8 cellular contexts compared by ENCODE assay signal in the genomic region with DNA sequence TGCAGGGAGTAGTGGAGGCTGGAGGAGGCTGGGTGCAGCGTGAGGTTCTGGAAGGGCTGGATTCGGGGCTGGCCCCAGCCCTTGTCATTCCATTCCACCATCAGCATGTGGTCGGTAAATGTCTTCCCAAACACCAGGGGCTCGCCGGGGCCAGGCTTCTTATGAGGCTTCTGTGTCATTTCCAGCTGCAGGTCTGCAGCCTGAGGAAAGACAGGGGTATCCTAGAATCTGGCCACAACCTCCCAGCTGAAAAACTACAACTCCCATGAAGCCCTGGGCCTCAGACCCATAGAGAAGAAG. TPM values are rescaled to one million over a fixed set of nuclear protein-coding genes. Genes with fewer than 3 reads are reported as not detected.
A peak's percentile ranks its signal among the peaks of the same experiment; 100 is the strongest.
DNase-seq lines count a peak whose midpoint lies in the region; ATAC-seq, FAIRE-seq and TF ChIP-seq lines count a peak whose summit lies in the region.
"Had no signal": no experiment of that assay in that cellular context is flagged by ENCODE, and none has a peak within 500 bp of the region (broad histone marks: within the 10 kb centered on the region; RNA-seq: fewer than 3 reads in every experiment).

No MANE protein-coding gene starts in this region.

- H2BK120ac ChIP-seq in H1 (replicated peaks; ENCODE audit: low read depth, low read length), result no peak overlapping the region

- H3K14ac ChIP-seq in H1 (ENCODE audit: insufficient read length), result no peak overlapping the region

- peak overlapping the region; percentile 60; the same call in 1 of the 2 replicates for H2BK5ac ChIP-seq in H1 (ENCODE audit: low read depth, low read length)

- no peak overlapping the region for H3K4me3 ChIP-seq in MM.1S (ENCODE audit: low read length)
- no peak overlapping the region for H3K4me3 ChIP-seq in H1 (ENCODE audit: extremely low read depth in 1 of 4, insufficient read depth in 2 of 4, low read depth in 3 of 4, low read length in 4 of 4)
- no peak overlapping the region for H3K4me3 ChIP-seq in pancreas

- POLR2A ChIA-PET in H1 (lab: Charles Lee; ENCODE audit: partially characterized antibody), result interaction anchor here (0.8 to 3.0 kb wide), 11 partner anchors 8 to 157 kb away, joined by 3 to 13 read pairs (median 3); no protein-coding TSS in a partner anchor

- H3K56ac ChIP-seq in H1 (replicated peaks; ENCODE audit: insufficient read length, low read depth, low read length), result no peak overlapping the region

- FAIRE-seq in H1 (lab: Jason Lieb, UNC) (no peak), pancreas (lab: Jason Lieb, UNC) (no peak)

- CTCF ChIA-PET in H1 (lab: Charles Lee; ENCODE audit: partially characterized antibody), result interaction anchor here (0.6 to 13.8 kb wide), 12 partner anchors 9 to 175 kb away, joined by 3 to 285 read pairs (median 5); a partner anchor contains a TSS

- H3K9me2 ChIP-seq in MM.1S (replicated peaks; ENCODE audit: insufficient read depth, low read length), result no peaks in the 10 kb centered on the region

- TF ChIP-seq POLR2A in H1 (IDR thresholded peaks at IDR 0.05; ENCODE audit: control extremely low read depth in 1 of 2, low read depth in 2 of 2, low read length in 2 of 2), result no peak

- H2BK15ac ChIP-seq in H1 (ENCODE audit: low read length), result peak overlapping the region; percentile 88; the same call in 1 of the 2 replicates

- H2AK5ac ChIP-seq in H1 (ENCODE audit: low read depth, low read length), result no peak overlapping the region

- no peak overlapping the region; the same call in 1 of the 2 replicates for H4K8ac ChIP-seq in H1 (ENCODE audit: extremely low read depth, insufficient read depth, low read length)

- no peak overlapping the region for H4K91ac ChIP-seq in H1 (replicated peaks; ENCODE audit: insufficient read length, low read length)

- DNase-seq in AG20443 (ENCODE audit: low spot score), result peak; percentile 65
- DNase-seq in MM.1S, result peak; percentile 47
- peak in 1 of 2 experiments; percentile 73 for DNase-seq in H1 (ENCODE audit: low read depth in 1 of 2, low spot score in 2 of 2)
- no peak for DNase-seq in ureter (ENCODE audit: low spot score)
- DNase-seq in pancreas, result no peak

- no peak for TF ChIP-seq EP300 in H1 (IDR thresholded peaks at IDR 0.05; ENCODE audit: borderline replicate concordance in 1 of 2, low read depth in 2 of 2, low read length in 2 of 2)

- TF ChIP-seq CTCF in MM.1S (IDR thresholded peaks at IDR 0.05; ENCODE audit: low read length), result no peak
- no peak for TF ChIP-seq CTCF in H1 (IDR thresholded peaks at IDR 0.05; ENCODE audit: control extremely low read depth in 1 of 3, insufficient read depth in 1 of 3, low read depth in 1 of 3, low read length in 3 of 3)
- no peak for TF ChIP-seq CTCF in pancreas (IDR thresholded peaks at IDR 0.05)

- H3K23ac ChIP-seq in H1 (ENCODE audit: insufficient read length), result no peak overlapping the region

- H3K9ac ChIP-seq in MM.1S (ENCODE audit: low read length), result no peak overlapping the region
- no peak overlapping the region for H3K9ac ChIP-seq in H1 (replicated peaks in 1 of 4; ENCODE audit: extremely low read depth in 1 of 4, low read depth in 3 of 4, low read length in 3 of 4)

- no peak for TF ChIP-seq RAD21 in H1 (IDR thresholded peaks at IDR 0.05 in 1 of 2, conservative IDR thresholded peaks at IDR 0.05 in 1 of 2; ENCODE audit: low read depth in 2 of 2, low read length in 2 of 2)

- no peaks in the 10 kb centered on the region; the same call in 1 of the 2 replicates for H3K79me1 ChIP-seq in H1 (ENCODE audit: low read depth, low read length)

- H3K4ac ChIP-seq in H1 (replicated peaks; ENCODE audit: insufficient read length, low read depth, low read length), result no peak overlapping the region

- H2BK20ac ChIP-seq in H1 (ENCODE audit: low read length), result no peak overlapping the region

- H4K20me1 ChIP-seq in MM.1S (ENCODE audit: insufficient read depth, low read length) (no peaks in the 10 kb centered on the region), H1 (replicated peaks in 1 of 2; ENCODE audit: control insufficient read depth in 1 of 2, insufficient read depth in 2 of 2, low read length in 2 of 2) (peaks cover 0 to 1% of the 10 kb centered on the region in 2 experiments)

- intact Hi-C loops in pancreas (cut with DNase I), result no loop called here

- H3K18ac ChIP-seq in H1 (ENCODE audit: extremely low read depth, low read length), result no peak overlapping the region

- H3K27ac ChIP-seq in MM.1S (ENCODE audit: low read length) (no peak overlapping the region), H1 (ENCODE audit: low read depth, low read length) (no peak overlapping the region), pancreas (no peak overlapping the region)

- 72% methylated on average over 5 of the region's 5 CpGs; no CpG with 5 or more reads in 1 of the 2 experiments for WGBS in H1 (ENCODE audit: extremely low coverage in 1 of 2, insufficient coverage in 1 of 2, insufficient read length in 1 of 2, insufficient replicate concordance in 2 of 2, low coverage in 1 of 2, low lambda C conversion rate in 2 of 2, missing lambda C conversion rate in 1 of 2), 2 experiments
- WGBS in pancreas, 2 donors, result 80 to 82% methylated on average over 4 to 5 of the region's 5 CpGs

- H3K79me2 ChIP-seq in MM.1S (ENCODE audit: low read length) (peaks cover 32% of the 10 kb centered on the region), H1 (ENCODE audit: control insufficient read depth in 1 of 2, insufficient read depth in 2 of 2, low read length in 2 of 2) (0 out of 4 replicates have a peak, but pooled peaks cover 0 to 7% of the 10 kb centered on the region in 2 experiments)

- ATAC-seq in pancreas (no peak), GM19463 (IDR thresholded peaks at IDR 0.05; ENCODE audit: unreplicated experiment) (no peak)

- peaks cover 6% of the 10 kb centered on the region; the same call in 1 of the 2 replicates for H3K23me2 ChIP-seq in H1 (ENCODE audit: low read depth, low read length)

- peak overlapping the region; percentile 56; the same call in 1 of the 2 replicates for H2BK12ac ChIP-seq in H1 (ENCODE audit: low read depth, low read length)

- H4K5ac ChIP-seq in H1 (ENCODE audit: insufficient read length, low read depth, low read length), result no peak overlapping the region

- no peak overlapping the region for H3K4me2 ChIP-seq in MM.1S (ENCODE audit: low read depth, low read length)
- H3K4me2 ChIP-seq in H1 (ENCODE audit: insufficient read depth in 1 of 2, low read depth in 2 of 2, low read length in 2 of 2), result 0 out of 4 replicates have a peak overlapping the region, but pooled peaks of 1 of the 2 experiments have one; percentile 26

- H3K27me3 ChIP-seq in MM.1S (replicated peaks; ENCODE audit: insufficient read depth, low read length), result no peaks in the 10 kb centered on the region
- peaks cover 0 to 11% (median 0%) of the 10 kb centered on the region in 4 experiments; a peak in 3 of 7 replicates for H3K27me3 ChIP-seq in H1 (replicated peaks in 1 of 4; ENCODE audit: control insufficient read depth in 3 of 4, extremely low read depth in 1 of 4, insufficient read depth in 3 of 4, low read length in 3 of 4)
- H3K27me3 ChIP-seq in pancreas, result no peaks in the 10 kb centered on the region

- no peaks in the 10 kb centered on the region for H3K36me3 ChIP-seq in MM.1S (replicated peaks; ENCODE audit: insufficient read depth, low read length)
- no peaks in the 10 kb centered on the region for H3K36me3 ChIP-seq in H1 (ENCODE audit: control insufficient read depth in 2 of 4, insufficient read depth in 4 of 4, low read length in 3 of 4)
- no peaks in the 10 kb centered on the region for H3K36me3 ChIP-seq in pancreas

- H3K9me3 ChIP-seq in MM.1S (replicated peaks; ENCODE audit: insufficient read depth, low read length) (no peaks in the 10 kb centered on the region), H1 (ENCODE audit: insufficient read depth in 2 of 2, low read depth in 1 of 2, low read length in 1 of 2) (no peaks in the 10 kb centered on the region), pancreas (no peaks in the 10 kb centered on the region)

- H3K4me1 ChIP-seq in MM.1S (ENCODE audit: low read length) (peaks cover 6% of the 10 kb centered on the region), H1 (replicated peaks in 1 of 4; ENCODE audit: control insufficient read depth in 3 of 4, insufficient read depth in 4 of 4, low read length in 3 of 4) (peaks cover 0 to 19% (median 13%) of the 10 kb centered on the region in 4 experiments; a peak in 6 of 7 replicates), pancreas (peaks cover 0 to 3% (median 3%) of the 10 kb centered on the region in 3 donors)

- peaks cover 10% of the 10 kb centered on the region; the same call in 1 of the 2 replicates for H3F3A ChIP-seq in MM.1S (ENCODE audit: insufficient read depth, low read length)

- H2AFZ ChIP-seq in MM.1S (ENCODE audit: low read length) (no peak overlapping the region), H1 (ENCODE audit: low read length) (no peak overlapping the region)

RNA-seq across cellular contexts. Expression of a gene that starts 4.4 kb away (rescaled TPM):
- 42.5 and 44.5 TPM in 2 replicates for total RNA-seq in H1 (2021; fragmentation: NEBNext Ultra II Directional; extraction: Animal tissue kit (Norgen Biotek cat#: 25700))
- polyA plus RNA-seq in H1 (2011; rRNA removed), result 48.7 and 77.3 TPM in 2 replicates
- 61.0 TPM for polyA plus RNA-seq in H1 (2011; cell fraction: cytosol; rRNA removed)
- polyA plus RNA-seq in H1 (2011; cell fraction: nucleus; rRNA removed), result 97.8 TPM
- polyA plus RNA-seq in H1 (2012, experiment 1 of 2), result 33.8 to 48.3 TPM (median 44.2 TPM) in 4 replicates
- polyA plus RNA-seq in H1 (2012, experiment 2 of 2), result 52.5 TPM
- 28.4 TPM for polyA plus RNA-seq in H1 (2013, experiment 1 of 2)
- 25.3 TPM for polyA plus RNA-seq in H1 (2013, experiment 2 of 2)
- polyA minus RNA-seq in H1 (2011; rRNA and poly(A)+ RNA removed), result 22.1 and 33.4 TPM in 2 replicates
- 19.2 TPM for polyA minus RNA-seq in H1 (2011; cell fraction: cytosol; rRNA and poly(A)+ RNA removed)
- polyA minus RNA-seq in H1 (2011; cell fraction: nucleus; rRNA and poly(A)+ RNA removed), result 26.0 TPM
- total RNA-seq in ureter, result 170 TPM
- total RNA-seq in pancreas, result 10 to 100 TPM; 26.6 to 53.8 (median 36.3) TPM
- polyA plus RNA-seq in pancreas, result 10 to 100 TPM; 59.7 to 91.8 TPM

RNA-seq across cellular contexts. Expression of a gene that starts 29.8 kb away (rescaled TPM):
- 8.4 and 9.7 TPM in 2 replicates for total RNA-seq in H1 (2021; fragmentation: NEBNext Ultra II Directional; extraction: Animal tissue kit (Norgen Biotek cat#: 25700))
- 25.5 and 32.7 TPM in 2 replicates for polyA plus RNA-seq in H1 (2011; rRNA removed)
- 24.6 TPM for polyA plus RNA-seq in H1 (2011; cell fraction: cytosol; rRNA removed)
- 33.3 TPM for polyA plus RNA-seq in H1 (2011; cell fraction: nucleus; rRNA removed)
- polyA plus RNA-seq in H1 (2012, experiment 1 of 2), result 12.8 to 19.2 TPM (median 18.4 TPM) in 4 replicates
- polyA plus RNA-seq in H1 (2012, experiment 2 of 2), result 18.2 TPM
- 6.1 TPM for polyA plus RNA-seq in H1 (2013, experiment 1 of 2)
- 5.6 TPM for polyA plus RNA-seq in H1 (2013, experiment 2 of 2)
- polyA minus RNA-seq in H1 (2011; rRNA and poly(A)+ RNA removed), result 3.5 and 5.0 TPM in 2 replicates
- polyA minus RNA-seq in H1 (2011; cell fraction: cytosol; rRNA and poly(A)+ RNA removed), result 6.0 TPM
- polyA minus RNA-seq in H1 (2011; cell fraction: nucleus; rRNA and poly(A)+ RNA removed), result 5.5 TPM
- total RNA-seq in ureter, result 24.4 TPM
- 1 to 10 TPM in 4 of 6 donors, under 1 TPM in 2; 0.69 to 4.0 (median 1.7) TPM for total RNA-seq in pancreas
- polyA plus RNA-seq in pancreas, result 10 to 100 TPM in 1 of 2 donors, 1 to 10 TPM in 1; 8.5 to 25.4 TPM

RNA-seq across cellular contexts. Expression of a gene that starts 51.1 kb away (rescaled TPM):
- total RNA-seq in H1 (2021; fragmentation: NEBNext Ultra II Directional; extraction: Animal tissue kit (Norgen Biotek cat#: 25700)), result 0.48 TPM in 1 of 2 replicates, not detected in the other
- 0.80 and 2.2 TPM in 2 replicates for polyA plus RNA-seq in H1 (2011; rRNA removed)
- polyA plus RNA-seq in H1 (2011; cell fraction: cytosol; rRNA removed), result 1.5 TPM
- 5.9 TPM for polyA plus RNA-seq in H1 (2011; cell fraction: nucleus; rRNA removed)
- polyA plus RNA-seq in H1 (2012, experiment 1 of 2), result 0.41 to 0.80 TPM (median 0.75 TPM) in 3 of 4 replicates, not detected in the other
- 0.42 TPM for polyA plus RNA-seq in H1 (2012, experiment 2 of 2)
- polyA plus RNA-seq in H1 (2013, experiment 1 of 2), result 0.43 TPM
- polyA plus RNA-seq in H1 (2013, experiment 2 of 2), result 0.46 TPM
- polyA minus RNA-seq in H1 (2011; rRNA and poly(A)+ RNA removed), result 0.41 and 0.69 TPM in 2 replicates
- not detected for polyA minus RNA-seq in H1 (2011; cell fraction: cytosol; rRNA and poly(A)+ RNA removed)
- 1.9 TPM for polyA minus RNA-seq in H1 (2011; cell fraction: nucleus; rRNA and poly(A)+ RNA removed)
- total RNA-seq in ureter, result not detected
- total RNA-seq in pancreas, result under 1 TPM in 1 of 6 donors, not detected in 5; 0.51 TPM
- not detected for polyA plus RNA-seq in pancreas
- total RNA-seq: mononuclear cell, urinary bladder had no signal
- polyA plus RNA-seq: urinary bladder had no signal

RNA-seq across cellular contexts. Expression of a gene that starts 54.0 kb away (rescaled TPM):
- 12.2 and 12.9 TPM in 2 replicates for total RNA-seq in H1 (2021; fragmentation: NEBNext Ultra II Directional; extraction: Animal tissue kit (Norgen Biotek cat#: 25700))
- polyA plus RNA-seq in H1 (2011; rRNA removed), result 7.4 and 12.4 TPM in 2 replicates
- 10.5 TPM for polyA plus RNA-seq in H1 (2011; cell fraction: cytosol; rRNA removed)
- polyA plus RNA-seq in H1 (2011; cell fraction: nucleus; rRNA removed), result 13.8 TPM
- 6.4 to 7.6 TPM (median 7.4 TPM) in 4 replicates for polyA plus RNA-seq in H1 (2012, experiment 1 of 2)
- polyA plus RNA-seq in H1 (2012, experiment 2 of 2), result 6.4 TPM
- 8.6 TPM for polyA plus RNA-seq in H1 (2013, experiment 1 of 2)
- polyA plus RNA-seq in H1 (2013, experiment 2 of 2), result 9.4 TPM
- polyA minus RNA-seq in H1 (2011; rRNA and poly(A)+ RNA removed), result 10.9 and 15.3 TPM in 2 replicates
- polyA minus RNA-seq in H1 (2011; cell fraction: cytosol; rRNA and poly(A)+ RNA removed), result 13.0 TPM
- polyA minus RNA-seq in H1 (2011; cell fraction: nucleus; rRNA and poly(A)+ RNA removed), result 12.6 TPM
- total RNA-seq in ureter, result 5.0 TPM
- 10 to 100 TPM in 4 of 6 donors, 1 to 10 TPM in 2; 6.5 to 29.7 (median 12.6) TPM for total RNA-seq in pancreas
- 10 to 100 TPM in 1 of 2 donors, 1 to 10 TPM in 1; 7.7 to 12.7 TPM for polyA plus RNA-seq in pancreas
- total RNA-seq: mononuclear cell had no signal

RNA-seq across cellular contexts. Expression of a gene that starts 59.8 kb away (rescaled TPM):
- 1.7 and 1.8 TPM in 2 replicates for total RNA-seq in H1 (2021; fragmentation: NEBNext Ultra II Directional; extraction: Animal tissue kit (Norgen Biotek cat#: 25700))
- polyA plus RNA-seq in H1 (2011; rRNA removed) (0.33 and 0.46 TPM in 2 replicates), pancreas (1 to 10 TPM; 1.9 to 3.8 TPM)
- polyA plus RNA-seq in H1 (2011; cell fraction: cytosol; rRNA removed), result 1.2 TPM
- 4.8 TPM for polyA plus RNA-seq in H1 (2011; cell fraction: nucleus; rRNA removed)
- 0.73 to 1.3 TPM (median 1.0 TPM) in 4 replicates for polyA plus RNA-seq in H1 (2012, experiment 1 of 2)
- polyA plus RNA-seq in H1 (2012, experiment 2 of 2), result 0.26 TPM
- 0.73 TPM for polyA plus RNA-seq in H1 (2013, experiment 1 of 2)
- 0.35 TPM for polyA plus RNA-seq in H1 (2013, experiment 2 of 2)
- 0.56 and 1.0 TPM in 2 replicates for polyA minus RNA-seq in H1 (2011; rRNA and poly(A)+ RNA removed)
- 0.51 TPM for polyA minus RNA-seq in H1 (2011; cell fraction: cytosol; rRNA and poly(A)+ RNA removed)
- polyA minus RNA-seq in H1 (2011; cell fraction: nucleus; rRNA and poly(A)+ RNA removed), result 4.8 TPM
- total RNA-seq in ureter (0.91 TPM), pancreas (1 to 10 TPM in 4 of 6 donors, under 1 TPM in 2; 0.73 to 4.6 (median 1.9) TPM)
- total RNA-seq: mononuclear cell, urinary bladder had no signal
- polyA plus RNA-seq: urinary bladder had no signal

Comparison
In these comparisons a context has a peak if more than half of its experiments do, and no peak if none do; other contexts are left out.
1. DNase-seq: peak in AG20443 (single experiment) and MM.1S (single experiment); none in ureter (single experiment) and pancreas (0 of 6).